In genomic region chr3:103706671-103707070, GRCh38 we compare ENCODE assay signal across 27 cellular contexts.
"Had no signal": no experiment of that assay in that cellular context is flagged by ENCODE, and none has a peak within 500 bp of the region (broad histone marks: within the 10 kb centered on the region; RNA-seq: fewer than 3 reads in every experiment).

No MANE protein-coding gene starts in this region.

- H3K9me3 ChIP-seq: esophagus muscularis mucosa, gastroesophageal sphincter had no signal

- ATAC-seq: activated T-cell treated with anti-CD3 and anti-CD28 coated beads, Interleukin-2, amount 50 U/mL, for 72 hours; gastroesophageal sphincter; heart right ventricle; WTC11 had no signal

- H3K4me1 ChIP-seq: esophagus muscularis mucosa, gastroesophageal sphincter, heart right ventricle had no signal

- H3K27ac ChIP-seq: brain microvascular endothelial cell, coronary artery, dorsolateral prefrontal cortex, esophagus muscularis mucosa, gastroesophageal sphincter, heart right ventricle, VCaP had no signal

- DNase-seq: activated CD4-positive, alpha-beta memory T cell treated with anti-CD3 and anti-CD28 coated beads, Interleukin-2, amount 10 ng/mL, durations not matched to agents 7 days and 5 days; activated CD4-positive, alpha-beta T cell treated with anti-CD3 and anti-CD28 coated beads for 1 hour; activated CD4-positive, alpha-beta T cell treated with anti-CD3 and anti-CD28 coated beads for 4 hours; activated CD4-positive, alpha-beta T cell treated with anti-CD3 and anti-CD28 coated beads, Interleukin-2, amount 10 ng/mL, durations not matched to agents 7 days and 5 days; activated CD4-positive, alpha-beta T cell treated with anti-CD3 and anti-CD28 coated beads, Interleukin-2, amount 50 U/mL, for 4 hours; activated CD8-positive, alpha-beta memory T cell treated with anti-CD3 and anti-CD28 coated beads, Interleukin-2, amount 50 U/mL, for 48 hours; activated gamma-delta T cell; activated naive CD4-positive, alpha-beta T cell; activated naive CD4-positive, alpha-beta T cell treated with anti-CD3 and anti-CD28 coated beads, Interleukin-2, amount 50 U/mL, for 16 hours; activated T-cell treated with anti-CD3 and anti-CD28 coated beads for 4 hours; activated T-cell treated with anti-CD3 and anti-CD28 coated beads, Interleukin-2, amount 50 U/mL, for 24 hours; activated T-cell treated with anti-CD3 and anti-CD28 coated beads, Interleukin-2, amount 50 U/mL, for 72 hours; amniotic stem cell; anterior cingulate cortex; brain microvascular endothelial cell; dorsolateral prefrontal cortex; effector memory CD4-positive, alpha-beta T cell; endodermal cell; erythroblast; foreskin melanocyte; heart right ventricle; T-helper 2 cell had no signal

- H3K4me3 ChIP-seq: coronary artery, dorsolateral prefrontal cortex, esophagus muscularis mucosa, gastroesophageal sphincter, heart right ventricle had no signal

- H3K36me3 ChIP-seq: brain microvascular endothelial cell, esophagus muscularis mucosa, gastroesophageal sphincter, heart right ventricle had no signal

- H3K27me3 ChIP-seq: brain microvascular endothelial cell, dorsolateral prefrontal cortex, esophagus muscularis mucosa, gastroesophageal sphincter, heart right ventricle had no signal
